1 cellular context compared by ENCODE assay signal in genomic region chr7:66537876-66538275, GRCh38.
TF ChIP-seq lines count a peak whose summit lies in the region.

No MANE protein-coding gene starts in this region.

TF ChIP-seq in K562, 482 proteins besides CTCF, POLR2A, EP300 and RAD21 (continued from another document):
- no peak for TF ChIP-seq HINFP (tag; conservative IDR thresholded peaks at IDR 0.05; ENCODE audit: low read depth)
- no peak for TF ChIP-seq DACH1 (IDR thresholded peaks at IDR 0.05; ENCODE audit: partially characterized antibody)
- TF ChIP-seq ELF2 (CRISPR knock-in tag; IDR thresholded peaks at IDR 0.05), result no peak
- TF ChIP-seq SMARCA5 (IDR thresholded peaks at IDR 0.05), result peak; percentile 64; the same call in 1 of the 2 replicates
- TF ChIP-seq HDAC2 (IDR thresholded peaks at IDR 0.05), result 0 out of 2 replicates have a peak, but pooled peaks have one; percentile 54
- TF ChIP-seq BCLAF1 (IDR thresholded peaks at IDR 0.05; ENCODE audit: borderline replicate concordance in 1 of 2, control insufficient read depth in 1 of 2, low read depth in 2 of 2, low read length in 1 of 2), result no peak
- no peak for TF ChIP-seq NR2F6 (CRISPR knock-in tag; IDR thresholded peaks at IDR 0.05)
- no peak for TF ChIP-seq RBM22 (IDR thresholded peaks at IDR 0.05; ENCODE audit: low read depth, low read length, poor library complexity, severe bottlenecking)
- no peak for TF ChIP-seq ZNF175 (CRISPR knock-in tag; IDR thresholded peaks at IDR 0.05; ENCODE audit: low read depth)
- TF ChIP-seq PML (IDR thresholded peaks at IDR 0.05; ENCODE audit: low read length), result no peak
